In genomic region chrX:43349363-43349762, GRCh38 we compare ENCODE assay signal across 8 cellular contexts.
DNase-seq lines count a peak whose midpoint lies in the region; ATAC-seq and TF ChIP-seq lines count a peak whose summit lies in the region.

No MANE protein-coding gene starts in this region.

- H3K79me2 ChIP-seq in HCT116 (ENCODE audit: insufficient read depth, low read length) = no peaks in the 10 kb centered on the region

- no peaks in the 10 kb centered on the region for H3K27me3 ChIP-seq in HCT116 (ENCODE audit: insufficient read depth, low read length)

- peaks cover 15% of the 10 kb centered on the region for H3K4me1 Mint-ChIP-seq in activated naive CD4-positive, alpha-beta T cell treated with anti-CD3 and anti-CD28 coated beads for 36 hours (ENCODE audit: low read depth)

- no peaks in the 10 kb centered on the region for H3K9me3 Mint-ChIP-seq in activated naive CD4-positive, alpha-beta T cell treated with anti-CD3 and anti-CD28 coated beads for 36 hours

- H3K4me3 Mint-ChIP-seq in activated naive CD4-positive, alpha-beta T cell treated with anti-CD3 and anti-CD28 coated beads for 36 hours = no peak overlapping the region

- peak; percentile 58 for TF ChIP-seq RAD21 in HCT116 (IDR thresholded peaks at IDR 0.05; ENCODE audit: low read depth)

- H3K4me1 ChIP-seq in HCT116 (ENCODE audit: control insufficient read depth in 1 of 2, insufficient read depth in 2 of 2, low read length in 2 of 2) = no peaks in the 10 kb centered on the region

- no peaks in the 10 kb centered on the region for H3K36me3 Mint-ChIP-seq in activated naive CD4-positive, alpha-beta T cell treated with anti-CD3 and anti-CD28 coated beads for 36 hours (ENCODE audit: low read depth)

- peak; percentile 81 for ATAC-seq in HCT116
- no peak for ATAC-seq in stimulated activated naive CD8-positive, alpha-beta T cell treated with anti-CD3 and anti-CD28 coated beads, Interleukin-15, Interleukin-2, amounts not matched to agents 100 U/mL and 50 U/mL, for 24 hours
- no peak for ATAC-seq in HG02981 (IDR thresholded peaks at IDR 0.05; ENCODE audit: unreplicated experiment)

- no peak overlapping the region for H3K27ac ChIP-seq in HCT116 (ENCODE audit: low read depth, low read length)

- POLR2A ChIA-PET in HCT116 (lab: Charles Lee) = no interaction called here

- no peaks in the 10 kb centered on the region for H3K27me3 Mint-ChIP-seq in activated naive CD4-positive, alpha-beta T cell treated with anti-CD3 and anti-CD28 coated beads for 36 hours (ENCODE audit: low read depth)

- no peak overlapping the region for H3K27ac Mint-ChIP-seq in activated naive CD4-positive, alpha-beta T cell treated with anti-CD3 and anti-CD28 coated beads for 36 hours

- H3K36me3 ChIP-seq in HCT116 (ENCODE audit: control insufficient read depth in 1 of 2, insufficient read depth in 2 of 2, low read length in 2 of 2) = no peaks in the 10 kb centered on the region

- no peaks in the 10 kb centered on the region for H3K9me2 ChIP-seq in HCT116 (ENCODE audit: insufficient read depth)

- no peaks in the 10 kb centered on the region for H4K20me1 ChIP-seq in HCT116 (ENCODE audit: insufficient read depth)

- H3K4me3 ChIP-seq in HCT116 (replicated peaks in 1 of 2; ENCODE audit: low read depth in 1 of 2, low read length in 2 of 2) = no peak overlapping the region

- intact Hi-C loops in HCT116 (cut with micrococcal nuclease) = loop anchor here (2.0 kb wide), 2 partner anchors 209 to 401 kb away; no protein-coding TSS in a partner anchor
- intact Hi-C loops in activated naive CD4-positive, alpha-beta T cell treated with anti-CD3 and anti-CD28 coated beads for 36 hours (cut with micrococcal nuclease) = loop anchor here (1.0 kb wide), 1 partner anchor 209 kb away; no protein-coding TSS in a partner anchor

- TF ChIP-seq POLR2A in HCT116 (IDR thresholded peaks at IDR 0.05; ENCODE audit: borderline replicate concordance, extremely low read depth, insufficient read depth, insufficient read length) = no peak

- CTCF ChIA-PET in HCT116 (lab: Charles Lee) = interaction anchor here (0.7 to 1.4 kb wide), 5 partner anchors 11 to 208 kb away, joined by 3 to 22 read pairs (median 4); no protein-coding TSS in a partner anchor
- CTCF ChIA-PET in activated naive CD4-positive, alpha-beta T cell treated with anti-CD3 and anti-CD28 coated beads for 36 hours (lab: Charles Lee) = interaction anchor here (1.4 to 2.0 kb wide), 3 partner anchors 202 to 210 kb away, joined by 4 to 17 read pairs (median 5); no protein-coding TSS in a partner anchor

- no peak overlapping the region for H3K4me2 ChIP-seq in HCT116 (ENCODE audit: low read length)

- H3K9me3 ChIP-seq in HCT116 (ENCODE audit: control insufficient read depth in 1 of 2, insufficient read depth in 1 of 2, low read depth in 1 of 2, low read length in 2 of 2) = no peaks in the 10 kb centered on the region

- peak; percentile 33 to 69 (median 64); a peak in 5 of 6 replicates for TF ChIP-seq CTCF in HCT116 (IDR thresholded peaks at IDR 0.05 in 2 of 3, conservative IDR thresholded peaks at IDR 0.05 in 1 of 3; ENCODE audit: borderline replicate concordance in 1 of 3, insufficient read depth in 1 of 3, low read depth in 2 of 3, low read length in 2 of 3)

- no TSS peak for BruUV-seq in HCT116 (replicated peaks; lab: Mats Ljungman, UMichigan)

- RAD21 ChIA-PET in HCT116 (lab: Charles Lee; ENCODE audit: low non-redundant PET in 1 of 2, low total read pairs in 2 of 2, uncharacterized antibody in 2 of 2, unreplicated experiment in 2 of 2) = interaction anchor here (0.7 to 1.3 kb wide), 3 partner anchors 204 to 208 kb away, joined by 3 to 7 read pairs (median 3); no protein-coding TSS in a partner anchor

- H3K9ac ChIP-seq in HCT116 (ENCODE audit: low read length) = no peak overlapping the region

- peak; percentile 1 to 7 for DNase-seq in activated CD4-positive, alpha-beta T cell treated with anti-CD3 and anti-CD28 coated beads for 24 hours (ENCODE audit: low read depth in 2 of 2)
- DNase-seq in activated CD4-positive, alpha-beta T cell treated with anti-CD3 and anti-CD28 coated beads for 1 hour = no peak
- DNase-seq in HCT116 (ENCODE audit: low read depth, low spot score) (peak; percentile 28), NCI-H82 (lab: John Stamatoyannopoulos, UW) (peak; percentile 82), kidney glomerular epithelial cell (lab: John Stamatoyannopoulos, UW) (peak; percentile 0)
- peak; percentile 49 for DNase-seq in activated naive CD4-positive, alpha-beta T cell treated with anti-CD3 and anti-CD28 coated beads for 36 hours
- peak; percentile 15 for DNase-seq in stimulated activated naive CD8-positive, alpha-beta T cell treated with anti-CD3 and anti-CD28 coated beads, Interleukin-15, Interleukin-2, amounts not matched to agents 100 U/mL and 50 U/mL, for 24 hours

- H2AFZ ChIP-seq in HCT116 (ENCODE audit: low read depth, low read length, poor library complexity, severe bottlenecking) = no peak overlapping the region

TF ChIP-seq in HCT116, 20 proteins besides CTCF, POLR2A, EP300 and RAD21:
- TF ChIP-seq TCF7L2 (IDR thresholded peaks at IDR 0.05; ENCODE audit: borderline replicate concordance, extremely low read depth, insufficient read depth, insufficient read length) = no peak
- no peak for TF ChIP-seq CBX3 (IDR thresholded peaks at IDR 0.05; ENCODE audit: low read depth)
